ENCODE assay signal across 17 cellular contexts in genomic region chr1:228913649-228914048, GRCh38.
DNase-seq lines count a peak whose midpoint lies in the region; ATAC-seq and TF ChIP-seq lines count a peak whose summit lies in the region.
"Had no signal": no experiment of that assay in that cellular context is flagged by ENCODE, and none has a peak within 500 bp of the region (broad histone marks: within the 10 kb centered on the region; RNA-seq: fewer than 3 reads in every experiment).

No MANE protein-coding gene starts in this region.

- H3K36me3 Mint-ChIP-seq in nephron (ENCODE audit: low read depth) = no peaks in the 10 kb centered on the region
- H3K36me3 Mint-ChIP-seq: CD8-positive, alpha-beta memory T cell had no signal

- H3K27ac ChIP-seq in ectodermal cell (ENCODE audit: insufficient read depth, low read depth, low read length, poor library complexity, severe bottlenecking) = peak overlapping the region; percentile 75
- H3K27ac ChIP-seq: BLaER1 treated with 17β-estradiol and CSF1 and Interleukin-3, amounts not matched to agents 10 nM and 100 nM; SJCRH30 had no signal

- no peaks in the 10 kb centered on the region for H3K9me3 ChIP-seq in ectodermal cell (ENCODE audit: control insufficient read depth, low read length)
- H3K9me3 ChIP-seq: MG63, SJCRH30 had no signal

- DNase-seq in activated CD8-positive, alpha-beta memory T cell treated with anti-CD3 and anti-CD28 coated beads, Interleukin-2, amount 50 U/mL, for 48 hours = peak; percentile 25
- DNase-seq in activated CD8-positive, alpha-beta memory T cell treated with anti-CD3 and anti-CD28 coated beads for 24 hours = no peak
- DNase-seq in superior temporal gyrus (ENCODE audit: extremely low spot score) (peak; percentile 45), NCI-H2196 (lab: John Stamatoyannopoulos, UW; ENCODE audit: unreplicated experiment) (no peak), erythroblast (lab: John Stamatoyannopoulos, UW) (no peak)
- DNase-seq: CD8-positive, alpha-beta memory T cell; GF-D8; MG63; NCI-H1092; NCI-H146; NCI-H2107; PC-3; SJCRH30 had no signal

- H3K27ac Mint-ChIP-seq in nephron = peak overlapping the region; percentile 44 to 72 (median 59)
- H3K27ac Mint-ChIP-seq: CD8-positive, alpha-beta memory T cell had no signal

- no peak for TF ChIP-seq CTCF in nephron (IDR thresholded peaks at IDR 0.05; ENCODE audit: unreplicated experiment in 3 of 3)

- no peak overlapping the region for H3K4me3 Mint-ChIP-seq in nephron
- H3K4me3 Mint-ChIP-seq: CD8-positive, alpha-beta memory T cell had no signal

- peaks cover 37% of the 10 kb centered on the region for H3K4me1 Mint-ChIP-seq in nephron
- H3K4me1 Mint-ChIP-seq: CD8-positive, alpha-beta memory T cell had no signal

- peaks cover 27% of the 10 kb centered on the region for H3K4me1 ChIP-seq in ectodermal cell (ENCODE audit: control insufficient read depth, insufficient read depth, low read length)
- H3K4me1 ChIP-seq: SJCRH30 had no signal

- ATAC-seq in GM21360 (IDR thresholded peaks at IDR 0.05; ENCODE audit: unreplicated experiment) = no peak
- ATAC-seq: PC-3 had no signal

- no peak for TF ChIP-seq POLR2A in erythroblast (IDR thresholded peaks at IDR 0.05; ENCODE audit: low read length)

- H3K4me3 ChIP-seq in ectodermal cell (ENCODE audit: insufficient read depth, low read depth, low read length) = no peak overlapping the region
- H3K4me3 ChIP-seq: BLaER1 treated with 17β-estradiol and CSF1 and Interleukin-3, amounts not matched to agents 10 nM and 100 nM; MG63; SJCRH30 had no signal

- no peaks in the 10 kb centered on the region for H3K36me3 ChIP-seq in ectodermal cell (ENCODE audit: control insufficient read depth, insufficient read depth, low read length)
- H3K36me3 ChIP-seq: BLaER1 treated with 17β-estradiol and CSF1 and Interleukin-3, amounts not matched to agents 10 nM and 100 nM; MG63; SJCRH30 had no signal

- H3K27me3 Mint-ChIP-seq in nephron (ENCODE audit: low read depth) = peaks cover 3% of the 10 kb centered on the region

- WGBS in ectodermal cell, 2 experiments = 24 to 29% methylated on average over 3 of the region's 3 CpGs

- peaks cover 2% of the 10 kb centered on the region for H3K9me3 Mint-ChIP-seq in nephron

- no peaks in the 10 kb centered on the region for H3K27me3 ChIP-seq in ectodermal cell (ENCODE audit: control insufficient read depth, insufficient read depth, low read length, poor library complexity, severe bottlenecking)
- H3K27me3 ChIP-seq: BLaER1 treated with 17β-estradiol and CSF1 and Interleukin-3, amounts not matched to agents 10 nM and 100 nM; MG63; SJCRH30 had no signal

Comparison
In these comparisons a context has a peak if more than half of its experiments do, and no peak if none do; other contexts are left out.
1. DNase-seq: peak in activated CD8-positive, alpha-beta memory T cell treated with anti-CD3 and anti-CD28 coated beads, Interleukin-2, amount 50 U/mL, for 48 hours (single experiment) and superior temporal gyrus (single experiment); none in activated CD8-positive, alpha-beta memory T cell treated with anti-CD3 and anti-CD28 coated beads for 24 hours (single experiment), NCI-H2196 (single experiment) and erythroblast (0 of 2).